In genomic region chr7:99292127-99292526, GRCh38 we compare ENCODE assay signal across 10 cellular contexts. TPM values are rescaled to one million over a fixed set of nuclear protein-coding genes. Genes with fewer than 3 reads are reported as not detected.
"Had no signal": no experiment of that assay in that cellular context is flagged by ENCODE, and none has a peak within 500 bp of the region (broad histone marks: within the 10 kb centered on the region; RNA-seq: fewer than 3 reads in every experiment).

No MANE protein-coding gene starts in this region.

- H3K4me1 ChIP-seq: HAP-1 had no signal

- H3K4me3 Mint-ChIP-seq: HFFc6 had no signal

- H3K9me3 Mint-ChIP-seq: HFFc6 had no signal

- H3K27ac Mint-ChIP-seq: HFFc6 had no signal

- DNase-seq: GM23248, GOT3, HFFc6, KBM-7 had no signal

- H3K9ac ChIP-seq: GM23248, KMS-11 had no signal

- H3K27ac ChIP-seq: GM23248, HL-60, KMS-11 had no signal

- FAIRE-seq: H54, HepG2 had no signal

- H3K4me3 ChIP-seq: GM23248, HAP-1 had no signal

- H2AFZ ChIP-seq: GM23248 had no signal

- H3K36me3 ChIP-seq: HAP-1 had no signal

- H3K9me3 ChIP-seq: HAP-1 had no signal

- H3K4me2 ChIP-seq: KMS-11 had no signal

- ATAC-seq: HCT116, HepG2 had no signal

RNA-seq across cellular contexts. Expression of gene MYH16, which starts 19.5 kb away (rescaled TPM):
- total RNA-seq: GM23248 had no signal
- polyA plus RNA-seq: GM23248 had no signal
